Comparison of ENCODE assay signal across 19 cellular contexts in the genomic region with DNA sequence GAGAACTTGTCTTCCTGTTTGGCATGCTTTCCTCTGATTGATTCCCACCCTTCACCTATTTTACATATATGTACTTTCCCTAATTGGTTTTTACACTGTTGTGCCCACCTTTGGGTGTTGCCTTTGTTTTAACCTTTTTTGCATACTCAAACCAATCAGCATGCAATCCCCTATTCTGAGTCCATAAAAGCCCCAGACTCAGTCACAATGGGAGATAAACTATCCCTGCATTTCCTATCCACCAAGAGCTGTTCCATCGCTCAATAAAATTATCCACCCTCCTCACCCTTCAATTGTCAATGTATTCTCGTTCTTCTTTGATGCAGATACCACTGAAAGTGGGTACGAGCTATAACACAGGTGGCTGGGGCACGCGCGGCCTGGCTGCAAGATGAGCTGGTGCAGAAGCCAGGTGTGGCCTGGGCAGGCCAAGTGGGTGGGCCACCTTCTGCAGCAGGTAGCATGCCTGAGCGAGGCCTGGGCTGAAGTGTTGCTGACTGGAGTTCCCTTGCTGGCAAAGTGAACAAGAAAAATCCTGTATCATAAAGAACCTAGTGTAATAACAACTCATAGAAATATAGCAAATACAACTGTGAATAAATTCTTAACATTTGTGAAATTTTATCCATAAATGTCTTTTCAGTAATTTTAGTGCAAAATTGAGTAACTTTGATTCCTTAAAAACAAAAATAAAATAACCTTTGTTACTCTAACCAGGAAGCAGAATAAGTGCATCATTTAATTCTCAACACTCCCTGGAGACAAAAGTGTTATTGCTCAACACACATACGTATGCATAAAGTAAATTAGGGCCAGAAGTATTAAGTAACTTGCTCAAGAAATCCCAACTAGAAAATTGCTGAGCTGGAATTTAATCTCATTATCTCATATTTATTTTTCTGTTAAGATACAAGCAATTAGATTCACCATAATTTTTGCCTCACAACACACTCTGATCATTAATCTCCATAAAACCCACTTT.
DNase-seq lines count a peak whose midpoint lies in the region; ATAC-seq and TF ChIP-seq lines count a peak whose summit lies in the region.
"Had no signal": no experiment of that assay in that cellular context is flagged by ENCODE, and none has a peak within 500 bp of the region (broad histone marks: within the 10 kb centered on the region; RNA-seq: fewer than 3 reads in every experiment).

No MANE protein-coding gene starts in this region.

- no peak overlapping the region for H2AK5ac ChIP-seq in mesenchymal stem cell (ENCODE audit: low read length, severe bottlenecking)

- H4K8ac ChIP-seq in mesenchymal stem cell (ENCODE audit: low read length), result no peak overlapping the region

- H3K27ac ChIP-seq in mesenchymal stem cell (ENCODE audit: low read length, poor library complexity, severe bottlenecking), result no peak overlapping the region
- H3K27ac ChIP-seq in upper lobe of right lung, result no peak overlapping the region
- H3K27ac ChIP-seq: C4-2B, KMS-11 had no signal

- H3K4me2 ChIP-seq in mesenchymal stem cell (ENCODE audit: low read length, poor library complexity, severe bottlenecking), result no peak overlapping the region
- H3K4me2 ChIP-seq: KMS-11 had no signal

- H2BK15ac ChIP-seq in mesenchymal stem cell (ENCODE audit: low read depth, poor library complexity, severe bottlenecking), result no peak overlapping the region

- H3K9me3 ChIP-seq in mesenchymal stem cell (ENCODE audit: control insufficient read depth, low read length) (no peaks in the 10 kb centered on the region), upper lobe of right lung (no peaks in the 10 kb centered on the region)

- no peak overlapping the region for H2BK5ac ChIP-seq in mesenchymal stem cell (ENCODE audit: low read depth, low read length, poor library complexity, severe bottlenecking)

- no peak overlapping the region for H3K14ac ChIP-seq in mesenchymal stem cell (ENCODE audit: low read length in 2 of 2)

- H2BK120ac ChIP-seq in mesenchymal stem cell (ENCODE audit: low read depth, low read length), result no peak overlapping the region

- H3K18ac ChIP-seq in mesenchymal stem cell (ENCODE audit: low read depth in 1 of 2, low read length in 2 of 2), result no peak overlapping the region

- H3K27me3 ChIP-seq in mesenchymal stem cell (ENCODE audit: control insufficient read depth in 1 of 2, insufficient read depth in 1 of 2, low read length in 2 of 2) (no peaks in the 10 kb centered on the region), upper lobe of right lung (no peaks in the 10 kb centered on the region)

- H3K4me1 ChIP-seq in mesenchymal stem cell (ENCODE audit: control insufficient read depth, insufficient read depth, low read depth, low read length), result peaks cover 2% of the 10 kb centered on the region
- no peaks in the 10 kb centered on the region for H3K4me1 ChIP-seq in upper lobe of right lung

- no peak for ATAC-seq in upper lobe of right lung
- ATAC-seq in GM18858 (IDR thresholded peaks at IDR 0.05; ENCODE audit: unreplicated experiment), result no peak

- no peak overlapping the region for H3K4ac ChIP-seq in mesenchymal stem cell (ENCODE audit: low read depth in 1 of 2, low read length in 2 of 2)

- H2BK12ac ChIP-seq in mesenchymal stem cell (ENCODE audit: low read length in 2 of 2), result no peak overlapping the region

- no peak overlapping the region for H3K9ac ChIP-seq in mesenchymal stem cell (ENCODE audit: low read length)
- H3K9ac ChIP-seq: KMS-11 had no signal

- no peak overlapping the region for H2AFZ ChIP-seq in mesenchymal stem cell (ENCODE audit: low read depth, low read length)

- intact Hi-C loops in upper lobe of right lung (cut with DNase I), result no loop called here

- H3K79me1 ChIP-seq in mesenchymal stem cell (replicated peaks; ENCODE audit: low read length, poor library complexity, severe bottlenecking), result no peaks in the 10 kb centered on the region

- no peak overlapping the region for H3K23ac ChIP-seq in mesenchymal stem cell (ENCODE audit: low read length in 2 of 2)

- WGBS in mesenchymal stem cell, result 85% methylated on average over 6 of the region's 8 CpGs

- H3K36me3 ChIP-seq in mesenchymal stem cell (ENCODE audit: control insufficient read depth in 1 of 2, insufficient read depth in 2 of 2, low read depth in 1 of 2, low read length in 2 of 2), result no peaks in the 10 kb centered on the region
- no peaks in the 10 kb centered on the region for H3K36me3 ChIP-seq in upper lobe of right lung

- TF ChIP-seq CTCF in epithelial cell of esophagus (IDR thresholded peaks at IDR 0.05; ENCODE audit: insufficient read depth, low read depth, low read length, missing control alignments), result no peak
- no peak for TF ChIP-seq CTCF in upper lobe of right lung (IDR thresholded peaks at IDR 0.05)

- peak; percentile 0 for DNase-seq in stimulated activated CD4-positive, alpha-beta T cell treated with anti-CD3 and anti-CD28 coated beads, Interleukin-15, amount 100 ng/mL, for 24 hours
- DNase-seq in stimulated activated CD4-positive, alpha-beta T cell treated with anti-CD3 and anti-CD28 coated beads, Interleukin-4, amount 100 ng/mL, for 24 hours, result no peak
- peak; percentile 33 for DNase-seq in epithelial cell of esophagus (ENCODE audit: low read depth)
- no peak for DNase-seq in mesenchymal stem cell
- peak; percentile 47 for DNase-seq in upper lobe of right lung
- no peak for DNase-seq in retina
- DNase-seq in NCI-H2196 treated with DMSO at 0.1 percent for 48 hours (lab: John Stamatoyannopoulos, UW; ENCODE audit: unreplicated experiment), result no peak
- DNase-seq: CD8-positive, alpha-beta memory T cell; HFFc6; NCI-H1105; NCI-H146; NCI-H2029; NCI-H226; NCI-H510A treated with DMSO at 0.1 percent for 48 hours; NCI-H774; OCI-M1 had no signal

- H3K4me3 ChIP-seq in epithelial cell of esophagus (ENCODE audit: low read length) (no peak overlapping the region), mesenchymal stem cell (ENCODE audit: insufficient read depth in 1 of 2, low read depth in 1 of 2, low read length in 2 of 2) (peak overlapping the region in 1 of 2 experiments; percentile 35), upper lobe of right lung (no peak overlapping the region)

- H4K91ac ChIP-seq in mesenchymal stem cell (ENCODE audit: low read length), result peak overlapping the region; percentile 83

Comparison
In these comparisons a context has a peak if more than half of its experiments do, and no peak if none do; other contexts are left out.
1. DNase-seq: peak in stimulated activated CD4-positive, alpha-beta T cell treated with anti-CD3 and anti-CD28 coated beads, Interleukin-15, amount 100 ng/mL, for 24 hours (single experiment), epithelial cell of esophagus (single experiment) and upper lobe of right lung (single experiment); none in stimulated activated CD4-positive, alpha-beta T cell treated with anti-CD3 and anti-CD28 coated beads, Interleukin-4, amount 100 ng/mL, for 24 hours (single experiment), mesenchymal stem cell (single experiment), retina (single experiment) and NCI-H2196 treated with DMSO at 0.1 percent for 48 hours (single experiment).